ENCODE assay signal across 8 cellular contexts in genomic region chr6:134177753-134178229, GRCh38.
A peak's percentile ranks its signal among the peaks of the same experiment; 100 is the strongest.
DNase-seq lines count a peak whose midpoint lies in the region; ATAC-seq and TF ChIP-seq lines count a peak whose summit lies in the region.

No MANE protein-coding gene starts in this region.

- peaks cover 45% of the 10 kb centered on the region for H3K4me1 Mint-ChIP-seq in CD4-positive, alpha-beta T cell (ENCODE audit: low read depth)

- POLR2A ChIA-PET in CD4-positive, alpha-beta T cell (lab: Charles Lee), result interaction anchor here (1.1 to 3.1 kb wide), 7 partner anchors 9 to 463 kb away, joined by 3 to 18 read pairs (median 4); no protein-coding TSS in a partner anchor

- H3K9me3 Mint-ChIP-seq in CD4-positive, alpha-beta T cell, result no peaks in the 10 kb centered on the region

- intact Hi-C loops in CD4-positive, alpha-beta T cell (cut with DNase I, micrococcal nuclease), result loop anchor here (1.0 to 10.0 kb wide), 4 partner anchors 70 to 1007 kb away; partner anchors contain the start of genes MYB (in 1 of the 2) and SGK1 (in 1 of the 2)

- H3K4me3 Mint-ChIP-seq in CD4-positive, alpha-beta T cell, result peak overlapping the region; percentile 93

- no peaks in the 10 kb centered on the region for H3K9me3 ChIP-seq in CD4-positive, alpha-beta T cell (ENCODE audit: control insufficient read depth, low read length)

- no peaks in the 10 kb centered on the region for H3K27me3 ChIP-seq in CD4-positive, alpha-beta T cell (ENCODE audit: control insufficient read depth, insufficient read depth, low read length)

- peak overlapping the region; percentile 66 for H3K4me3 ChIP-seq in NB4 (ENCODE audit: low read depth, low read length)

- H3K27ac Mint-ChIP-seq in CD4-positive, alpha-beta T cell, result peak overlapping the region; percentile 84

- DNase-seq in CD4-positive, alpha-beta T cell, result no peak
- DNase-seq in NB4 (ENCODE audit: low read depth), result peak; percentile 74
- DNase-seq in cerebellar cortex (ENCODE audit: low spot score), result peak; percentile 26
- DNase-seq in myocyte (ENCODE audit: low read depth), result peak; percentile 20
- DNase-seq in D341Med (ENCODE audit: low spot score), result no peak
- DNase-seq in GM10266 (ENCODE audit: extremely low spot score), result no peak
- no peak for DNase-seq in iPS-NIHi11 (ENCODE audit: low spot score)
- DNase-seq in NCI-H2107 (lab: John Stamatoyannopoulos, UW), result no peak

- H3K27me3 Mint-ChIP-seq in CD4-positive, alpha-beta T cell, result no peaks in the 10 kb centered on the region

- ATAC-seq in CD4-positive, alpha-beta T cell (ENCODE audit: poor library complexity), result no peak

- CTCF ChIA-PET in CD4-positive, alpha-beta T cell (lab: Charles Lee), result interaction anchor here (0.7 to 2.8 kb wide), 15 partner anchors 14 to 763 kb away, joined by 3 to 17 read pairs (median 4); partner anchors contain the start of gene SGK1

- peak overlapping the region; percentile 74 for H3K27ac ChIP-seq in CD4-positive, alpha-beta T cell (ENCODE audit: low read depth, low read length)

- TF ChIP-seq POLR2A in NB4 (IDR thresholded peaks at IDR 0.05; ENCODE audit: extremely low read depth, insufficient read length), result no peak

- TF ChIP-seq CTCF in CD4-positive, alpha-beta T cell (IDR thresholded peaks at IDR 0.05), result no peak
- TF ChIP-seq CTCF in NB4 (IDR thresholded peaks at IDR 0.05; ENCODE audit: low read depth, low read length), result no peak
- no peak for TF ChIP-seq CTCF in GM10266 (IDR thresholded peaks at IDR 0.05; ENCODE audit: control insufficient read depth, insufficient read depth, low read depth, missing control alignments)

- peaks cover 17% of the 10 kb centered on the region for H3K36me3 Mint-ChIP-seq in CD4-positive, alpha-beta T cell (ENCODE audit: low read depth)

Comparison
In these comparisons a context has a peak if more than half of its experiments do, and no peak if none do; other contexts are left out.
1. DNase-seq: peak in NB4 (single experiment), cerebellar cortex (single experiment) and myocyte (single experiment); none in CD4-positive, alpha-beta T cell (0 of 10), D341Med (single experiment), GM10266 (single experiment), iPS-NIHi11 (single experiment) and NCI-H2107 (single experiment).